In the genomic region with DNA sequence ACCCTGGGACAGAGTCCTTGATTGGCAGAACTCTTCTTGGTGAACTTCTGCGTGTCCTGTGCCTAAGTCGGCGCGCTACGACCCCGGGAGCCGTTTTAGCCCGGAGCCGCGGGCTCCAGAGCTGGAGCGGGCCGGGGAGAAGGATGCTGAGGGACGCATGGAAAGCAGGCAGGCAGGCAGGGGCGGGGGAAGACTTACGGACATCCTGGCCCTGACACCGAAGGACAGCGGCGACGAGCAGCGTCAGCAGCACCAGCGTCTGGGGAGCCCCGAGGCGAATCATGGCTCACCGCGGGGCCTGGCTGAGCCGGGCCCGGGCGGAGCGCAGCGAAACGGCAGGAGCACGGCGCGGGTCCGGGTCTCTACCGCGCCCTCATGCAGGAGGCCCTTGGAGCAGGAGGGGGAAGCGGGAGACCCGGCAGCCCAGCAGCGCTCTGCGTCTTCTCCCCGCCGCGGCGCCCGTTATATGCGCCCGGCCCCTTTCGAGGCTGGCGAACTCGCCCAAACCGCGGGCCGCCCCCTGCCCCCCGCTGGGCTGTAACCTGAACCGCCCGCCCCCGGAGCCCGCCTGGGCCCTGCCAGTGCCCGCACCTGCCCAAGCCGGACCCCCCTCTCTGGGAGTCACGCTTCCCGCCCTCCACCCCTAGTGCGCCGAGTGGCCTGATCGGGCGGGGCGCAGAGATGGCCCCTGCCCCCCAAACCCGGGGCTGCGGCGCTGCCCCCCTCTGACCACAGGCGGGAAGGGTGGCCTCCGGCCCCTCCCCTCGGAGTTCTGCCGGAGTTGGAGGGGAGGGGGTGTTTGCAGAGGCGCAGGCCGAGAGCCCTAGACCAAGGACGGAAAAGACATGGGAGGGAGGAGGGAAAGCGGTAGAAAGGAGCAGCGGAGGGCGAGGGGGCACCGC, we compare ENCODE assay signal across 8 cellular contexts. TPM values are rescaled to one million over a fixed set of nuclear protein-coding genes. Genes with fewer than 3 reads are reported as not detected.
A peak's percentile ranks its signal among the peaks of the same experiment; 100 is the strongest.
DNase-seq lines count a peak whose midpoint lies in the region; ATAC-seq and TF ChIP-seq lines count a peak whose summit lies in the region.

A gene (minus strand): TSS at position 438 of the 902 bp plus-strand sequence. CDS start 155 bp downstream, at position 283.

- peak within 1 kb of the TSS; percentile 85 for H3K4ac ChIP-seq in neuronal stem cell (ENCODE audit: low read length)

- H3K27ac ChIP-seq in neuronal stem cell (replicated peaks; ENCODE audit: low read length) = peak within 1 kb of the TSS; percentile 91

- H3K27ac Mint-ChIP-seq in T-helper 2 cell treated with Interferon-gamma antibody and Interleukin-4, amounts not matched to agents 5 μg/mL and 100 μg/mL, for 36 hours = no peak within 1 kb of the TSS

- peak within 1 kb of the TSS; percentile 89 for H2AFZ ChIP-seq in neuronal stem cell (ENCODE audit: low read length)

- peak within 1 kb of the TSS; percentile 24 for H4K8ac ChIP-seq in neuronal stem cell (ENCODE audit: low read depth, low read length)

- peak within 1 kb of the TSS; percentile 77 for H4K91ac ChIP-seq in neuronal stem cell (ENCODE audit: low read depth, low read length, poor library complexity)

- H3K27me3 ChIP-seq in neuronal stem cell (ENCODE audit: control insufficient read depth in 3 of 3, insufficient read depth in 3 of 3, low read depth in 1 of 3, low read length in 3 of 3) = peaks cover 0 to 5% (median 4%) of the 10 kb centered on the region in 3 experiments

- H3K23ac ChIP-seq in neuronal stem cell (ENCODE audit: low read depth, low read length, poor library complexity) = peak within 1 kb of the TSS; percentile 45

- H3K9me3 ChIP-seq in neuronal stem cell (replicated peaks in 1 of 2; ENCODE audit: control insufficient read depth in 2 of 2, insufficient read depth in 1 of 2, low read depth in 1 of 2, low read length in 2 of 2) = no peaks in the 10 kb centered on the region

- H3K14ac ChIP-seq in neuronal stem cell (ENCODE audit: low read length) = peak within 1 kb of the TSS; percentile 91

- H3K9me3 Mint-ChIP-seq in T-helper 2 cell treated with Interferon-gamma antibody and Interleukin-4, amounts not matched to agents 5 μg/mL and 100 μg/mL, for 36 hours = no peaks in the 10 kb centered on the region

- DNase-seq in NCI-H510A treated with DMSO at 0.1 percent for 48 hours (lab: John Stamatoyannopoulos, UW) (peak; percentile 58), NCI-H510A (lab: John Stamatoyannopoulos, UW) (no peak), epithelial cell of esophagus (ENCODE audit: low read depth) (peak; percentile 38), neuronal stem cell (ENCODE audit: low spot score) (peak; percentile 96), omental fat pad (ENCODE audit: low spot score) (no peak)
- DNase-seq in T-helper 2 cell treated with Interferon-gamma antibody and Interleukin-4, amounts not matched to agents 5 μg/mL and 100 μg/mL, for 36 hours (ENCODE audit: low spot score) = peak; percentile 42

- ATAC-seq in HG02759 (IDR thresholded peaks at IDR 0.05; ENCODE audit: unreplicated experiment) (no peak), GM18868 (IDR thresholded peaks at IDR 0.05; ENCODE audit: unreplicated experiment) (no peak), omental fat pad (ENCODE audit: low FRiP score) (no peak)

- H3K4me3 ChIP-seq in epithelial cell of esophagus (ENCODE audit: low read length) (no peak within 1 kb of the TSS), neuronal stem cell (ENCODE audit: low read length in 2 of 2) (peak within 1 kb of the TSS; percentile 71 to 98)

- peak within 1 kb of the TSS; percentile 82 for H2BK15ac ChIP-seq in neuronal stem cell (ENCODE audit: low read length)

- peak within 1 kb of the TSS; percentile 98 for H2BK5ac ChIP-seq in neuronal stem cell (ENCODE audit: low read length)

- H2AK5ac ChIP-seq in neuronal stem cell (ENCODE audit: low read depth, low read length) = peak within 1 kb of the TSS; percentile 77

- no CpG with 5 or more reads among the region's 82 CpGs for WGBS in neuronal stem cell (ENCODE audit: extremely low coverage in 2 of 2, insufficient read length in 2 of 2, insufficient replicate concordance in 1 of 2), 2 donors

- peak within 1 kb of the TSS; percentile 99 for H3K18ac ChIP-seq in neuronal stem cell (ENCODE audit: low read length)

- peak within 1 kb of the TSS; percentile 100 for H3K9ac ChIP-seq in neuronal stem cell (ENCODE audit: low read depth, low read length, poor library complexity)

- TF ChIP-seq CTCF in epithelial cell of esophagus (IDR thresholded peaks at IDR 0.05; ENCODE audit: insufficient read depth, low read depth, low read length, missing control alignments) = no peak
- no peak for TF ChIP-seq CTCF in omental fat pad (IDR thresholded peaks at IDR 0.05)

- H3K4me3 Mint-ChIP-seq in T-helper 2 cell treated with Interferon-gamma antibody and Interleukin-4, amounts not matched to agents 5 μg/mL and 100 μg/mL, for 36 hours = peak within 1 kb of the TSS; percentile 75

- H3K27me3 Mint-ChIP-seq in T-helper 2 cell treated with Interferon-gamma antibody and Interleukin-4, amounts not matched to agents 5 μg/mL and 100 μg/mL, for 36 hours (ENCODE audit: low read depth) = peaks cover 93% of the 10 kb centered on the region

- H3K36me3 Mint-ChIP-seq in T-helper 2 cell treated with Interferon-gamma antibody and Interleukin-4, amounts not matched to agents 5 μg/mL and 100 μg/mL, for 36 hours (ENCODE audit: low read depth) = no peaks in the 10 kb centered on the region

- H3K36me3 ChIP-seq in neuronal stem cell (replicated peaks in 1 of 2; ENCODE audit: control insufficient read depth in 2 of 2, insufficient read depth in 2 of 2, low read length in 2 of 2) = peaks cover 9 to 13% of the 10 kb centered on the region in 2 donors

- peak within 1 kb of the TSS; percentile 93 for H2BK12ac ChIP-seq in neuronal stem cell (ENCODE audit: low read length)

- peaks cover 4% of the 10 kb centered on the region for H3K79me1 ChIP-seq in neuronal stem cell (ENCODE audit: low read depth, low read length)

- H3K4me1 ChIP-seq in neuronal stem cell (ENCODE audit: control insufficient read depth in 2 of 2, insufficient read depth in 1 of 2, low read depth in 1 of 2, low read length in 2 of 2) = peaks cover 22 to 24% of the 10 kb centered on the region in 2 donors

- H2BK120ac ChIP-seq in neuronal stem cell (ENCODE audit: low read depth, low read length) = peak within 1 kb of the TSS; percentile 75

- H3K4me1 Mint-ChIP-seq in T-helper 2 cell treated with Interferon-gamma antibody and Interleukin-4, amounts not matched to agents 5 μg/mL and 100 μg/mL, for 36 hours (ENCODE audit: low read depth) = peaks cover 19% of the 10 kb centered on the region

- peak within 1 kb of the TSS; percentile 86 for H3K4me2 ChIP-seq in neuronal stem cell (ENCODE audit: insufficient read depth, low read length, poor library complexity, severe bottlenecking)

RNA-seq across cellular contexts. Expression of the gene that starts here (rescaled TPM):
- polyA plus RNA-seq in neuronal stem cell (2013, experiment 1 of 2) = 481 TPM
- 461 TPM for polyA plus RNA-seq in neuronal stem cell (2013, experiment 2 of 2)
- total RNA-seq in omental fat pad = under 1 TPM in 2 of 4 donors, not detected in 2; 0.12 to 0.56 TPM

Comparison
In these comparisons a context has a peak if more than half of its experiments do, and no peak if none do; other contexts are left out.
1. DNase-seq: peak in NCI-H510A treated with DMSO at 0.1 percent for 48 hours (single experiment), T-helper 2 cell treated with Interferon-gamma antibody and Interleukin-4, amounts not matched to agents 5 μg/mL and 100 μg/mL, for 36 hours (single experiment), epithelial cell of esophagus (single experiment) and neuronal stem cell (single experiment); none in NCI-H510A (single experiment) and omental fat pad (single experiment).